1 cellular context compared by ENCODE assay signal in the genomic region with DNA sequence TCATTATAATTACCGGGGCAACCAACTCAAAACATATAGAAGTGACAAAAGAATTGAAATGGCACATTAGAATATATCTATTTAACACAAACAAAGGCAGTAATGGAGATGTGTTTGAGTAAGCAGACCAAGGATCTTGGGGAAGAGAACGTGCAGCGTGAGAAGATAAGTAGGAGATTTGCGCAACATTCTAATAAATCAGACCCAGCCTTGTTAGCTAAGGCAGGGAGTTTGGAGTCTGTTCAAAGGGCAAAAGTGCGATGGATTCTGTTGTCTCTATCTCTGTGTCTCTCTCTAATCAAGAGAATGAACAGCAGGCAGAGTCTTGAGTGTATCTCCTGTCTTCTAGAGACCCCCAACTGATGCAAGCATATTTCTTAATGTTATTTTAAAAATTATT.
TF ChIP-seq lines count a peak whose summit lies in the region.

No MANE protein-coding gene starts in this region.

TF ChIP-seq in A549, 52 proteins besides CTCF, POLR2A, EP300 and RAD21 (continued from another document):
- TF ChIP-seq, protein P1, sequence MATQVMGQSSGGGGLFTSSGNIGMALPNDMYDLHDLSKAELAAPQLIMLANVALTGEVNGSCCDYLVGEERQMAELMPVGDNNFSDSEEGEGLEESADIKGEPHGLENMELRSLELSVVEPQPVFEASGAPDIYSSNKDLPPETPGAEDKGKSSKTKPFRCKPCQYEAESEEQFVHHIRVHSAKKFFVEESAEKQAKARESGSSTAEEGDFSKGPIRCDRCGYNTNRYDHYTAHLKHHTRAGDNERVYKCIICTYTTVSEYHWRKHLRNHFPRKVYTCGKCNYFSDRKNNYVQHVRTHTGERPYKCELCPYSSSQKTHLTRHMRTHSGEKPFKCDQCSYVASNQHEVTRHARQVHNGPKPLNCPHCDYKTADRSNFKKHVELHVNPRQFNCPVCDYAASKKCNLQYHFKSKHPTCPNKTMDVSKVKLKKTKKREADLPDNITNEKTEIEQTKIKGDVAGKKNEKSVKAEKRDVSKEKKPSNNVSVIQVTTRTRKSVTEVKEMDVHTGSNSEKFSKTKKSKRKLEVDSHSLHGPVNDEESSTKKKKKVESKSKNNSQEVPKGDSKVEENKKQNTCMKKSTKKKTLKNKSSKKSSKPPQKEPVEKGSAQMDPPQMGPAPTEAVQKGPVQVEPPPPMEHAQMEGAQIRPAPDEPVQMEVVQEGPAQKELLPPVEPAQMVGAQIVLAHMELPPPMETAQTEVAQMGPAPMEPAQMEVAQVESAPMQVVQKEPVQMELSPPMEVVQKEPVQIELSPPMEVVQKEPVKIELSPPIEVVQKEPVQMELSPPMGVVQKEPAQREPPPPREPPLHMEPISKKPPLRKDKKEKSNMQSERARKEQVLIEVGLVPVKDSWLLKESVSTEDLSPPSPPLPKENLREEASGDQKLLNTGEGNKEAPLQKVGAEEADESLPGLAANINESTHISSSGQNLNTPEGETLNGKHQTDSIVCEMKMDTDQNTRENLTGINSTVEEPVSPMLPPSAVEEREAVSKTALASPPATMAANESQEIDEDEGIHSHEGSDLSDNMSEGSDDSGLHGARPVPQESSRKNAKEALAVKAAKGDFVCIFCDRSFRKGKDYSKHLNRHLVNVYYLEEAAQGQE (IDR thresholded peaks at IDR 0.05), result no peak
- no peak for TF ChIP-seq HES2 (IDR thresholded peaks at IDR 0.05)
- no peak for TF ChIP-seq RFX5 (IDR thresholded peaks at IDR 0.05)
